ENCODE assay signal across 27 cellular contexts in genomic region chr14:92930737-92931602, GRCh38. TPM values are rescaled to one million over a fixed set of nuclear protein-coding genes. Genes with fewer than 3 reads are reported as not detected.
DNase-seq lines count a peak whose midpoint lies in the region; ATAC-seq and TF ChIP-seq lines count a peak whose summit lies in the region.
"Had no signal": no experiment of that assay in that cellular context is flagged by ENCODE, and none has a peak within 500 bp of the region (broad histone marks: within the 10 kb centered on the region; RNA-seq: fewer than 3 reads in every experiment).

No MANE protein-coding gene starts in this region.

- H3K36me3 Mint-ChIP-seq in activated T-helper 17 cell treated with anti-CD3 and anti-CD28 coated beads, Interleukin-2, amount 50 U/mL, for 72 hours (ENCODE audit: low read depth), result no peaks in the 10 kb centered on the region
- peaks cover 4 to 5% of the 10 kb centered on the region in 2 donors for H3K36me3 Mint-ChIP-seq in stimulated activated naive B cell treated with anti-CD40 and anti-IgM and Interleukin-4, amounts not matched to agents 10 μg/mL and 1 μg/mL and 100 μg/mL, for 72 hours
- H3K36me3 Mint-ChIP-seq: activated naive CD4-positive, alpha-beta T cell treated with anti-CD3 and anti-CD28 coated beads, Interleukin-2, amount 50 U/mL, for 24 hours had no signal

- H3K27me3 Mint-ChIP-seq in activated T-helper 17 cell treated with anti-CD3 and anti-CD28 coated beads, Interleukin-2, amount 50 U/mL, for 72 hours, result no peaks in the 10 kb centered on the region
- no peaks in the 10 kb centered on the region for H3K27me3 Mint-ChIP-seq in stimulated activated naive B cell treated with anti-CD40 and anti-IgM and Interleukin-4, amounts not matched to agents 10 μg/mL and 1 μg/mL and 100 μg/mL, for 72 hours
- H3K27me3 Mint-ChIP-seq: activated naive CD4-positive, alpha-beta T cell treated with anti-CD3 and anti-CD28 coated beads, Interleukin-2, amount 50 U/mL, for 24 hours; activated T-cell treated with anti-CD3 and anti-CD28 coated beads, Interleukin-2, amount 50 U/mL, for 24 hours; naive thymus-derived CD4-positive, alpha-beta T cell had no signal

- DNase-seq in Daoy (ENCODE audit: low read depth) (peak; percentile 35), fibroblast of the aortic adventitia (ENCODE audit: low read depth) (peak; percentile 65), C1 segment of cervical spinal cord (lab: John Stamatoyannopoulos, UW) (no peak), thyroid gland (no peak), NCI-H446 treated with DMSO at 0.1 percent for 48 hours (lab: John Stamatoyannopoulos, UW) (no peak)
- DNase-seq in stimulated activated naive B cell treated with anti-CD40 and anti-IgM and Interleukin-4, amounts not matched to agents 10 μg/mL and 1 μg/mL and 100 μg/mL, for 72 hours, result no peak
- DNase-seq: activated CD8-positive, alpha-beta T cell treated with anti-CD3 and anti-CD28 coated beads, Interleukin-2, amount 10 ng/mL, durations not matched to agents 7 days and 5 days; activated T-cell treated with anti-CD3 and anti-CD28 coated beads, Interleukin-2, amount 50 U/mL, for 24 hours; effector CD4-positive, alpha-beta T cell; GDM1; kidney; mesendoderm; naive thymus-derived CD4-positive, alpha-beta T cell; NCI-H1436 treated with DMSO at 0.1 percent for 48 hours; NCI-H526 treated with DMSO at 0.1 percent for 48 hours; stimulated activated CD4-positive, alpha-beta T cell treated with anti-CD3 and anti-CD28 coated beads, Interleukin-2, amount 100 ng/mL, for 24 hours; stimulated activated naive CD8-positive, alpha-beta T cell treated with anti-CD3 and anti-CD28 coated beads, Interleukin-15, Interleukin-2, amounts not matched to agents 100 U/mL and 50 U/mL, for 24 hours; T1000; trophoblast cell had no signal

- no peaks in the 10 kb centered on the region for H3K36me3 ChIP-seq in thyroid gland

- no peaks in the 10 kb centered on the region for H3K27me3 ChIP-seq in thyroid gland
- H3K27me3 ChIP-seq: BLaER1 treated with 17β-estradiol and CSF1 and Interleukin-3, amounts not matched to agents 10 nM and 100 nM had no signal

- no peak for TF ChIP-seq CTCF in fibroblast of the aortic adventitia (IDR thresholded peaks at IDR 0.05; ENCODE audit: insufficient read depth, low read length)
- TF ChIP-seq CTCF in thyroid gland (IDR thresholded peaks at IDR 0.05), result no peak

- H3K4me1 ChIP-seq in thyroid gland, result no peaks in the 10 kb centered on the region
- H3K4me1 ChIP-seq: BLaER1 treated with 17β-estradiol and CSF1 and Interleukin-3, amounts not matched to agents 10 nM and 100 nM had no signal

- intact Hi-C loops in thyroid gland (cut with DNase I), result no loop called here

- H3K4me3 Mint-ChIP-seq in activated T-helper 17 cell treated with anti-CD3 and anti-CD28 coated beads, Interleukin-2, amount 50 U/mL, for 72 hours, result no peak overlapping the region
- no peak overlapping the region for H3K4me3 Mint-ChIP-seq in stimulated activated naive B cell treated with anti-CD40 and anti-IgM and Interleukin-4, amounts not matched to agents 10 μg/mL and 1 μg/mL and 100 μg/mL, for 72 hours
- H3K4me3 Mint-ChIP-seq: activated CD8-positive, alpha-beta T cell treated with anti-CD3 and anti-CD28 coated beads, Interleukin-2, amount 10 ng/mL, durations not matched to agents 7 days and 5 days; activated naive CD4-positive, alpha-beta T cell treated with anti-CD3 and anti-CD28 coated beads, Interleukin-2, amount 50 U/mL, for 24 hours; activated T-cell treated with anti-CD3 and anti-CD28 coated beads, Interleukin-2, amount 50 U/mL, for 24 hours; naive thymus-derived CD4-positive, alpha-beta T cell had no signal

- WGBS in thyroid gland, 2 donors, result 67 to 69% methylated on average over 8 of the region's 8 CpGs

- ATAC-seq in activated T-helper 17 cell treated with anti-CD3 and anti-CD28 coated beads, Interleukin-2, amount 50 U/mL, for 72 hours (replicated peaks), result no peak
- no peak for ATAC-seq in stimulated activated naive B cell treated with anti-CD40 and anti-IgM and Interleukin-4, amounts not matched to agents 10 μg/mL and 1 μg/mL and 100 μg/mL, for 72 hours (replicated peaks)
- ATAC-seq: activated CD4-positive, CD25-positive, alpha-beta regulatory T cell treated with anti-CD3 and anti-CD28 coated beads, Interleukin-2, amount 50 U/mL, for 24 hours; activated CD8-positive, alpha-beta T cell treated with anti-CD3 and anti-CD28 coated beads, Interleukin-2, amount 10 ng/mL, durations not matched to agents 7 days and 5 days; naive thymus-derived CD4-positive, alpha-beta T cell; stimulated activated naive CD8-positive, alpha-beta T cell treated with anti-CD3 and anti-CD28 coated beads, Interleukin-15, Interleukin-2, amounts not matched to agents 100 U/mL and 50 U/mL, for 24 hours had no signal

- TF ChIP-seq POLR2A in thyroid gland (IDR thresholded peaks at IDR 0.05), result no peak

- no peaks in the 10 kb centered on the region for H3K9me3 ChIP-seq in thyroid gland
- H3K9me3 ChIP-seq: BLaER1 treated with 17β-estradiol and CSF1 and Interleukin-3, amounts not matched to agents 10 nM and 100 nM had no signal

- no peaks in the 10 kb centered on the region for H3K9me3 Mint-ChIP-seq in activated T-helper 17 cell treated with anti-CD3 and anti-CD28 coated beads, Interleukin-2, amount 50 U/mL, for 72 hours
- no peaks in the 10 kb centered on the region for H3K9me3 Mint-ChIP-seq in stimulated activated naive B cell treated with anti-CD40 and anti-IgM and Interleukin-4, amounts not matched to agents 10 μg/mL and 1 μg/mL and 100 μg/mL, for 72 hours
- H3K9me3 Mint-ChIP-seq: activated naive CD4-positive, alpha-beta T cell treated with anti-CD3 and anti-CD28 coated beads, Interleukin-2, amount 50 U/mL, for 24 hours; activated T-cell treated with anti-CD3 and anti-CD28 coated beads, Interleukin-2, amount 50 U/mL, for 24 hours; naive thymus-derived CD4-positive, alpha-beta T cell had no signal

- H3K4me1 Mint-ChIP-seq in activated T-helper 17 cell treated with anti-CD3 and anti-CD28 coated beads, Interleukin-2, amount 50 U/mL, for 72 hours, result no peaks in the 10 kb centered on the region
- peaks cover 2 to 6% of the 10 kb centered on the region in 2 donors for H3K4me1 Mint-ChIP-seq in stimulated activated naive B cell treated with anti-CD40 and anti-IgM and Interleukin-4, amounts not matched to agents 10 μg/mL and 1 μg/mL and 100 μg/mL, for 72 hours
- H3K4me1 Mint-ChIP-seq: activated naive CD4-positive, alpha-beta T cell treated with anti-CD3 and anti-CD28 coated beads, Interleukin-2, amount 50 U/mL, for 24 hours had no signal

- no peak overlapping the region for H3K27ac ChIP-seq in thyroid gland
- H3K27ac ChIP-seq: BLaER1 treated with 17β-estradiol and CSF1 and Interleukin-3, amounts not matched to agents 10 nM and 100 nM; HL-60 had no signal

- H3K4me3 ChIP-seq in fibroblast of the aortic adventitia (ENCODE audit: low read depth, low read length) (no peak overlapping the region), thyroid gland (replicated peaks in 1 of 3) (no peak overlapping the region)
- H3K4me3 ChIP-seq: BLaER1 treated with 17β-estradiol and CSF1 and Interleukin-3, amounts not matched to agents 10 nM and 100 nM had no signal

- peak overlapping the region; percentile 78 for H3K27ac Mint-ChIP-seq in activated T-helper 17 cell treated with anti-CD3 and anti-CD28 coated beads, Interleukin-2, amount 50 U/mL, for 72 hours
- H3K27ac Mint-ChIP-seq in stimulated activated naive B cell treated with anti-CD40 and anti-IgM and Interleukin-4, amounts not matched to agents 10 μg/mL and 1 μg/mL and 100 μg/mL, for 72 hours, result peak overlapping the region; percentile 51
- H3K27ac Mint-ChIP-seq: activated CD8-positive, alpha-beta T cell treated with anti-CD3 and anti-CD28 coated beads, Interleukin-2, amount 10 ng/mL, durations not matched to agents 7 days and 5 days; activated naive CD4-positive, alpha-beta T cell treated with anti-CD3 and anti-CD28 coated beads, Interleukin-2, amount 50 U/mL, for 24 hours; activated T-cell treated with anti-CD3 and anti-CD28 coated beads, Interleukin-2, amount 50 U/mL, for 24 hours; naive thymus-derived CD4-positive, alpha-beta T cell had no signal

RNA-seq across cellular contexts. Expression of gene CHGA, which starts 8.0 kb away (rescaled TPM):
- total RNA-seq in Daoy (2014; rRNA removed; shearing (Covaris generic)), result not detected in 2 replicates
- not detected for total RNA-seq in activated T-helper 17 cell treated with anti-CD3 and anti-CD28 coated beads, Interleukin-2, amount 50 U/mL, for 72 hours
- 0.18 TPM in 1 of 2 replicates, not detected in the other for total RNA-seq in fibroblast of the aortic adventitia (ENCODE audit: low replicate concordance)
- 1 to 10 TPM in 2 of 4 donors, under 1 TPM in 2; 0.54 to 9.6 (median 1.5) TPM for total RNA-seq in thyroid gland
- total RNA-seq: activated CD8-positive, alpha-beta T cell treated with anti-CD3 and anti-CD28 coated beads, Interleukin-2, amount 10 ng/mL, durations not matched to agents 7 days and 5 days; astrocyte; fibroblast of lung; naive thymus-derived CD4-positive, alpha-beta T cell; RPMI7951 had no signal

Comparison
In these comparisons a context has a peak if more than half of its experiments do, and no peak if none do; other contexts are left out.
1. DNase-seq: peak in Daoy (single experiment) and fibroblast of the aortic adventitia (single experiment); none in stimulated activated naive B cell treated with anti-CD40 and anti-IgM and Interleukin-4, amounts not matched to agents 10 μg/mL and 1 μg/mL and 100 μg/mL, for 72 hours (single experiment), C1 segment of cervical spinal cord (0 of 14), thyroid gland (0 of 2) and NCI-H446 treated with DMSO at 0.1 percent for 48 hours (single experiment).